Comparison of ENCODE assay signal across 8 cellular contexts in the genomic region with DNA sequence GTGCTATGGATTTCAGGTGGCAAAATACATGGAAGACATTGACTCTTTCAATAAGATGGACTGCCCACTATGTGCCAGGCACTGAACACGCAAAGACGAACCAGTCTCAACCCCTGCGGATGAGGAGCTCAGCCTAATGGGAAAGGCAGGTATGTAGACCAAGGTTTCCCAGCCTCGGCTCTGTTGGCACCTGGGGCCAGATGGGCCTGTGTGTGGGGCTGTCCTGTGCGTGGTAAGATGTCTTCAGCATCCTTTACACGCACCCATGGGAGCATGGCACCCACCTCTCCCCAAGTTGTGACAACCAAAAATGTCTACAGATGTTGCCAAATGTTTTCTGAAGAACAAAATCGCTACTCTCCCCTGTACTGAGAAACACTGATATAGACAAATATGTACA.
"Had no signal": no experiment of that assay in that cellular context is flagged by ENCODE, and none has a peak within 500 bp of the region (broad histone marks: within the 10 kb centered on the region; RNA-seq: fewer than 3 reads in every experiment).

No MANE protein-coding gene starts in this region.

- H3K27ac Mint-ChIP-seq: GM23338, H9 had no signal

- H3K4me3 Mint-ChIP-seq: GM23338, H9, IgD-negative memory B cell had no signal

- H3K9me3 Mint-ChIP-seq: GM23338, H9 had no signal

- DNase-seq: H9, HCEC 1CT, KBM-7 had no signal

- FAIRE-seq: H1, H54, HTR-8/SVneo had no signal

- H3K4me2 ChIP-seq: GM23338 had no signal

- H2AFZ ChIP-seq: GM23338 had no signal

- H3K4me3 ChIP-seq: GM23338 had no signal

- H3K4me1 Mint-ChIP-seq: GM23338, IgD-negative memory B cell had no signal

- ATAC-seq: GM23338 had no signal

- H3K36me3 Mint-ChIP-seq: IgD-negative memory B cell had no signal
